ENCODE assay signal across 26 cellular contexts in the genomic region with DNA sequence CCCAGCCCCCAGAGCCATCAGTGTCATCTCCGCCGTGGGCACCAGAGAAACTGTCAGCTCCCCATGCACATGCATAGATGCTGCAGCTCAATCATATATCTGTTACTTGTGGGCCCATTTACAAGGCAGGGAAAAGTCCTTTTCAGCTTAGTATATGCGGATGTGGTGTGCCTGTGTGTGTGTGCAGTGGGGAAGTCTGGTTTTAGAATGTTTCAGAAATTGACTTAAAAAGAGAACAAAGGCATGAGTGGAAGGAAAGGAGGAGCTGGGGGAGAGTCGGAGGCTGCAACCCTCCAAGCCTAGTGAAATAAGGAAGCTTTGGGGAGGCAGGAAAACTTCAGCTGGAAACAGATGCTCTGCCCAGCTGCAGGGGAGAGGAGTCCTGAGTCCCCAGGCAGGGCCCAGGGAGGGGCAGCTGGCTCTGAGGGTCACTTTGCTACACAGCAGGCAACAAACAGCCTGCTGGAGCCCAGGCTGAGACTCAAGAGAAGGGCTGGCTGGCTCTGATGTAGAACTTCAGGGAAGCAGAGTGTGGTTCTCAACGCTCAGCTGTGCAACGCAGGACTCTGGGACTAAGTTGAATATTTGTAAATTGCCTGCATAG. TPM values are rescaled to one million over a fixed set of nuclear protein-coding genes. Genes with fewer than 3 reads are reported as not detected.
DNase-seq lines count a peak whose midpoint lies in the region; ATAC-seq and TF ChIP-seq lines count a peak whose summit lies in the region.
"Had no signal": no experiment of that assay in that cellular context is flagged by ENCODE, and none has a peak within 500 bp of the region (broad histone marks: within the 10 kb centered on the region; RNA-seq: fewer than 3 reads in every experiment).

No MANE protein-coding gene starts in this region.

- no peak for TF ChIP-seq CTCF in activated CD8-positive, alpha-beta T cell treated with anti-CD3 and anti-CD28 coated beads for 36 hours (IDR thresholded peaks at IDR 0.05)
- TF ChIP-seq CTCF in NB4 (IDR thresholded peaks at IDR 0.05; ENCODE audit: low read depth, low read length): no peak
- TF ChIP-seq CTCF in mucosa of descending colon (IDR thresholded peaks at IDR 0.05): no peak

- no peak overlapping the region for H3K4me3 Mint-ChIP-seq in activated CD8-positive, alpha-beta T cell treated with anti-CD3 and anti-CD28 coated beads, Interleukin-2, amount 10 ng/mL, durations not matched to agents 7 days and 5 days
- H3K4me3 Mint-ChIP-seq in activated CD8-positive, alpha-beta T cell treated with anti-CD3 and anti-CD28 coated beads for 36 hours: no peak overlapping the region
- no peak overlapping the region for H3K4me3 Mint-ChIP-seq in dendritic cell treated with granulocyte-macrophage colony-stimulating factor and Interleukin-4, amounts not matched to agents 40 ng/mL and 50 ng/mL, for 4 days

- peak overlapping the region; percentile 6 to 75 (median 55); a peak in 16 of 22 replicates for H3K9ac ChIP-seq in BLaER1 treated with 17β-estradiol and CSF1 and Interleukin-3, amounts not matched to agents 10 nM and 100 nM

- H4K20me1 ChIP-seq in BLaER1 treated with 17β-estradiol and CSF1 and Interleukin-3, amounts not matched to agents 10 nM and 100 nM: peaks cover 0 to 29% (median 0%) of the 10 kb centered on the region in 11 experiments; a peak in 7 of 22 replicates

- no peaks in the 10 kb centered on the region for H3K36me3 Mint-ChIP-seq in activated CD8-positive, alpha-beta T cell treated with anti-CD3 and anti-CD28 coated beads, Interleukin-2, amount 10 ng/mL, durations not matched to agents 7 days and 5 days (ENCODE audit: low read depth)
- H3K36me3 Mint-ChIP-seq in activated CD8-positive, alpha-beta T cell treated with anti-CD3 and anti-CD28 coated beads for 36 hours (ENCODE audit: low read depth): no peaks in the 10 kb centered on the region
- H3K36me3 Mint-ChIP-seq in dendritic cell treated with granulocyte-macrophage colony-stimulating factor and Interleukin-4, amounts not matched to agents 40 ng/mL and 50 ng/mL, for 4 days (ENCODE audit: low read depth): peaks cover 8% of the 10 kb centered on the region

- no peaks in the 10 kb centered on the region for H3K9me3 Mint-ChIP-seq in activated CD8-positive, alpha-beta T cell treated with anti-CD3 and anti-CD28 coated beads, Interleukin-2, amount 10 ng/mL, durations not matched to agents 7 days and 5 days (ENCODE audit: insufficient read depth)
- H3K9me3 Mint-ChIP-seq in activated CD8-positive, alpha-beta T cell treated with anti-CD3 and anti-CD28 coated beads for 36 hours: no peaks in the 10 kb centered on the region
- peaks cover 11% of the 10 kb centered on the region for H3K9me3 Mint-ChIP-seq in dendritic cell treated with granulocyte-macrophage colony-stimulating factor and Interleukin-4, amounts not matched to agents 40 ng/mL and 50 ng/mL, for 4 days

- peak overlapping the region in 9 of 11 experiments; percentile 34 to 85 (median 77); a peak in 16 of 22 replicates for H3K27ac ChIP-seq in BLaER1 treated with 17β-estradiol and CSF1 and Interleukin-3, amounts not matched to agents 10 nM and 100 nM
- H3K27ac ChIP-seq: C4-2B, coronary artery, pancreas, sigmoid colon, upper lobe of left lung had no signal

- DNase-seq in activated CD8-positive, alpha-beta T cell treated with anti-CD3 and anti-CD28 coated beads, Interleukin-2, amount 10 ng/mL, durations not matched to agents 7 days and 5 days: peak; percentile 40
- no peak for DNase-seq in activated CD8-positive, alpha-beta T cell treated with anti-CD3 and anti-CD28 coated beads for 36 hours
- DNase-seq in NB4 (ENCODE audit: low read depth) (peak; percentile 55), NCI-H526 (lab: John Stamatoyannopoulos, UW) (no peak), mucosa of descending colon (no peak), hepatic stellate cell (ENCODE audit: low spot score) (no peak)
- DNase-seq: activated gamma-delta T cell; kidney glomerular epithelial cell; NCI-H1436; NCI-H2107; NCI-H510A; NK-92 treated with Interleukin-12 subunit alpha and Interleukin-12 subunit beta, amount 100 ng/mL, for 24 hours; pancreas; sigmoid colon; stimulated activated CD4-positive, alpha-beta T cell treated with anti-CD3 and anti-CD28 coated beads, Interleukin-15, amount 100 ng/mL, for 24 hours had no signal

- ATAC-seq in activated CD8-positive, alpha-beta T cell treated with anti-CD3 and anti-CD28 coated beads, Interleukin-2, amount 10 ng/mL, durations not matched to agents 7 days and 5 days: peak; percentile 53
- no peak for ATAC-seq in activated CD8-positive, alpha-beta T cell treated with anti-CD3 and anti-CD28 coated beads for 36 hours
- ATAC-seq in mucosa of descending colon: no peak

- H3K27me3 Mint-ChIP-seq in activated CD8-positive, alpha-beta T cell treated with anti-CD3 and anti-CD28 coated beads, Interleukin-2, amount 10 ng/mL, durations not matched to agents 7 days and 5 days (ENCODE audit: low read depth): peaks cover 41% of the 10 kb centered on the region
- peaks cover 25% of the 10 kb centered on the region for H3K27me3 Mint-ChIP-seq in activated CD8-positive, alpha-beta T cell treated with anti-CD3 and anti-CD28 coated beads for 36 hours
- peaks cover 27% of the 10 kb centered on the region for H3K27me3 Mint-ChIP-seq in dendritic cell treated with granulocyte-macrophage colony-stimulating factor and Interleukin-4, amounts not matched to agents 40 ng/mL and 50 ng/mL, for 4 days

- H3K36me3 ChIP-seq in BLaER1 treated with 17β-estradiol and CSF1 and Interleukin-3, amounts not matched to agents 10 nM and 100 nM: peaks cover 0 to 15% (median 0%) of the 10 kb centered on the region in 11 experiments; a peak in 3 of 22 replicates
- no peaks in the 10 kb centered on the region for H3K36me3 ChIP-seq in mucosa of descending colon (ENCODE audit: low read depth)
- H3K36me3 ChIP-seq: pancreas, sigmoid colon, upper lobe of left lung had no signal

- peaks cover 87 to 98% (median 91%) of the 10 kb centered on the region in 10 experiments for H3K4me1 ChIP-seq in BLaER1 treated with 17β-estradiol and CSF1 and Interleukin-3, amounts not matched to agents 10 nM and 100 nM
- H3K4me1 ChIP-seq in mucosa of descending colon (ENCODE audit: low read depth): no peaks in the 10 kb centered on the region
- H3K4me1 ChIP-seq: pancreas had no signal

- H3K9me3 ChIP-seq in BLaER1 treated with 17β-estradiol and CSF1 and Interleukin-3, amounts not matched to agents 10 nM and 100 nM (replicated peaks in 1 of 11): peaks cover 10 to 19% (median 12%) of the 10 kb centered on the region in 11 experiments; a peak in 16 of 22 replicates
- H3K9me3 ChIP-seq in mucosa of descending colon: no peaks in the 10 kb centered on the region
- H3K9me3 ChIP-seq: A549, pancreas, sigmoid colon, upper lobe of left lung had no signal

- CTCF ChIA-PET in activated CD8-positive, alpha-beta T cell treated with anti-CD3 and anti-CD28 coated beads, Interleukin-2, amount 10 ng/mL, durations not matched to agents 7 days and 5 days (lab: Charles Lee): interaction anchor here (0.6 to 2.7 kb wide), 11 partner anchors 8 to 234 kb away, joined by 3 to 10 read pairs (median 4); partner anchors contain the start of gene CD300LD
- CTCF ChIA-PET in activated CD8-positive, alpha-beta T cell treated with anti-CD3 and anti-CD28 coated beads for 36 hours (lab: Charles Lee): interaction anchor here (0.8 to 1.8 kb wide), 6 partner anchors 25 to 224 kb away, joined by 3 to 6 read pairs (median 3); partner anchors contain the start of gene CD300C

- H3K27ac Mint-ChIP-seq in activated CD8-positive, alpha-beta T cell treated with anti-CD3 and anti-CD28 coated beads, Interleukin-2, amount 10 ng/mL, durations not matched to agents 7 days and 5 days: peak overlapping the region; percentile 31
- H3K27ac Mint-ChIP-seq in activated CD8-positive, alpha-beta T cell treated with anti-CD3 and anti-CD28 coated beads for 36 hours: no peak overlapping the region
- peak overlapping the region; percentile 41 for H3K27ac Mint-ChIP-seq in dendritic cell treated with granulocyte-macrophage colony-stimulating factor and Interleukin-4, amounts not matched to agents 40 ng/mL and 50 ng/mL, for 4 days
- H3K27ac Mint-ChIP-seq: memory B cell had no signal

- H3K4me2 ChIP-seq in BLaER1 treated with 17β-estradiol and CSF1 and Interleukin-3, amounts not matched to agents 10 nM and 100 nM: peak overlapping the region; percentile 80 to 98 (median 92)
- H3K4me2 ChIP-seq: A549 had no signal

- peaks cover 0 to 52% (median 26%) of the 10 kb centered on the region in 11 experiments; a peak in 16 of 22 replicates for H3K27me3 ChIP-seq in BLaER1 treated with 17β-estradiol and CSF1 and Interleukin-3, amounts not matched to agents 10 nM and 100 nM
- H3K27me3 ChIP-seq: pancreas, sigmoid colon, upper lobe of left lung had no signal

- H3K4me3 ChIP-seq in BLaER1 treated with 17β-estradiol and CSF1 and Interleukin-3, amounts not matched to agents 10 nM and 100 nM: peak overlapping the region in 4 of 10 experiments; percentile 9 to 52 (median 25); a peak in 8 of 20 replicates
- no peak overlapping the region for H3K4me3 ChIP-seq in NB4 (ENCODE audit: low read depth, low read length)
- no peak overlapping the region for H3K4me3 ChIP-seq in mucosa of descending colon
- H3K4me3 ChIP-seq: A549, coronary artery, pancreas, sigmoid colon, upper lobe of left lung had no signal

- POLR2A ChIA-PET in activated CD8-positive, alpha-beta T cell treated with anti-CD3 and anti-CD28 coated beads, Interleukin-2, amount 10 ng/mL, durations not matched to agents 7 days and 5 days (lab: Charles Lee): no interaction called here
- POLR2A ChIA-PET in activated CD8-positive, alpha-beta T cell treated with anti-CD3 and anti-CD28 coated beads for 36 hours (lab: Charles Lee): interaction anchor here (0.7 kb wide), 1 partner anchor 81 kb away, joined by 3 read pairs; no protein-coding TSS in a partner anchor

- TF ChIP-seq POLR2A in NB4 (IDR thresholded peaks at IDR 0.05; ENCODE audit: extremely low read depth, insufficient read length): no peak

- H3K4me1 Mint-ChIP-seq in activated CD8-positive, alpha-beta T cell treated with anti-CD3 and anti-CD28 coated beads, Interleukin-2, amount 10 ng/mL, durations not matched to agents 7 days and 5 days (ENCODE audit: low read depth): peaks cover 29% of the 10 kb centered on the region
- H3K4me1 Mint-ChIP-seq in activated CD8-positive, alpha-beta T cell treated with anti-CD3 and anti-CD28 coated beads for 36 hours (ENCODE audit: low read depth): peaks cover 7% of the 10 kb centered on the region
- peaks cover 98% of the 10 kb centered on the region for H3K4me1 Mint-ChIP-seq in dendritic cell treated with granulocyte-macrophage colony-stimulating factor and Interleukin-4, amounts not matched to agents 40 ng/mL and 50 ng/mL, for 4 days (ENCODE audit: low read depth)

- intact Hi-C loops in activated CD8-positive, alpha-beta T cell treated with anti-CD3 and anti-CD28 coated beads for 36 hours (cut with micrococcal nuclease): no loop called here
- intact Hi-C loops in dendritic cell treated with granulocyte-macrophage colony-stimulating factor and Interleukin-4, amounts not matched to agents 40 ng/mL and 50 ng/mL, for 4 days (cut with micrococcal nuclease): loop anchor here (5.0 to 10.0 kb wide), 3 partner anchors 34 to 228 kb away; partner anchors contain the start of gene CD300C
- intact Hi-C loops in mucosa of descending colon (cut with DNase I, micrococcal nuclease): no loop called here

RNA-seq across cellular contexts. Expression of gene CD300LD, which starts 11.1 kb away (rescaled TPM):
- total RNA-seq in activated CD8-positive, alpha-beta T cell treated with anti-CD3 and anti-CD28 coated beads, Interleukin-2, amount 10 ng/mL, durations not matched to agents 7 days and 5 days: not detected
- total RNA-seq in activated CD8-positive, alpha-beta T cell treated with anti-CD3 and anti-CD28 coated beads for 36 hours: not detected
- total RNA-seq in mucosa of descending colon: not detected
- total RNA-seq: bronchial epithelial cell, fibroblast of lung, glomerular endothelial cell, H1, pancreas, sigmoid colon, upper lobe of left lung had no signal

RNA-seq across cellular contexts. Expression of gene CD300E, which starts 20.4 kb away (rescaled TPM):
- not detected for total RNA-seq in activated CD8-positive, alpha-beta T cell treated with anti-CD3 and anti-CD28 coated beads, Interleukin-2, amount 10 ng/mL, durations not matched to agents 7 days and 5 days
- total RNA-seq in activated CD8-positive, alpha-beta T cell treated with anti-CD3 and anti-CD28 coated beads for 36 hours: not detected
- under 1 TPM in 2 of 3 donors, not detected in 1; 0.47 to 0.53 TPM for total RNA-seq in mucosa of descending colon
- total RNA-seq: bronchial epithelial cell, fibroblast of lung, glomerular endothelial cell, H1 had no signal

RNA-seq across cellular contexts. Expression of gene CD300H, which starts 35.8 kb away (rescaled TPM):
- not detected for total RNA-seq in activated CD8-positive, alpha-beta T cell treated with anti-CD3 and anti-CD28 coated beads, Interleukin-2, amount 10 ng/mL, durations not matched to agents 7 days and 5 days
- total RNA-seq in activated CD8-positive, alpha-beta T cell treated with anti-CD3 and anti-CD28 coated beads for 36 hours: not detected
- total RNA-seq in mucosa of descending colon: not detected
- total RNA-seq: bronchial epithelial cell, fibroblast of lung, glomerular endothelial cell, H1, pancreas, sigmoid colon had no signal

RNA-seq across cellular contexts. Expression of gene CD300C, which starts 57.2 kb away (rescaled TPM):
- total RNA-seq in activated CD8-positive, alpha-beta T cell treated with anti-CD3 and anti-CD28 coated beads, Interleukin-2, amount 10 ng/mL, durations not matched to agents 7 days and 5 days: under 1 TPM; 0.47 to 0.57 TPM
- not detected for total RNA-seq in activated CD8-positive, alpha-beta T cell treated with anti-CD3 and anti-CD28 coated beads for 36 hours
- 1 to 10 TPM in 1 of 3 donors, under 1 TPM in 2; 0.26 to 1.7 (median 0.95) TPM for total RNA-seq in mucosa of descending colon
- total RNA-seq: bronchial epithelial cell, fibroblast of lung, glomerular endothelial cell, H1 had no signal

Comparison
In these comparisons a context has a peak if more than half of its experiments do, and no peak if none do; other contexts are left out.
1. DNase-seq: peak in activated CD8-positive, alpha-beta T cell treated with anti-CD3 and anti-CD28 coated beads, Interleukin-2, amount 10 ng/mL, durations not matched to agents 7 days and 5 days (single experiment) and NB4 (single experiment); none in activated CD8-positive, alpha-beta T cell treated with anti-CD3 and anti-CD28 coated beads for 36 hours (single experiment), NCI-H526 (0 of 2), mucosa of descending colon (0 of 3) and hepatic stellate cell (single experiment).